Comparison of ENCODE assay signal across 8 cellular contexts in genomic region chr1:101410048-101410878, GRCh38.
A peak's percentile ranks its signal among the peaks of the same experiment; 100 is the strongest.
DNase-seq lines count a peak whose midpoint lies in the region; ATAC-seq and TF ChIP-seq lines count a peak whose summit lies in the region.

No MANE protein-coding gene starts in this region.

- H3K36me3 ChIP-seq in CD8-positive, alpha-beta T cell (ENCODE audit: insufficient read depth, low read length), result no peaks in the 10 kb centered on the region

- H3K9me3 Mint-ChIP-seq in CD8-positive, alpha-beta T cell, result peaks cover 5% of the 10 kb centered on the region

- H3K4me3 ChIP-seq in CD8-positive, alpha-beta T cell (ENCODE audit: low read depth, low read length), result no peak overlapping the region

- H3K9me3 ChIP-seq in CD8-positive, alpha-beta T cell (ENCODE audit: low read length), result no peaks in the 10 kb centered on the region

- ATAC-seq in GM18511 (IDR thresholded peaks at IDR 0.05; ENCODE audit: unreplicated experiment) (peak; percentile 55), GM21381 (IDR thresholded peaks at IDR 0.05; ENCODE audit: unreplicated experiment) (peak; percentile 42), HG03159 (IDR thresholded peaks at IDR 0.05; ENCODE audit: unreplicated experiment) (peak; percentile 44)
- ATAC-seq in CD8-positive, alpha-beta T cell, result no peak

- POLR2A ChIA-PET in CD8-positive, alpha-beta T cell (lab: Charles Lee), result interaction anchor here (0.5 kb wide), 1 partner anchor 12 kb away, joined by 3 read pairs; no protein-coding TSS in a partner anchor

- H3K4me3 Mint-ChIP-seq in CD8-positive, alpha-beta T cell, result no peak overlapping the region

- H3K27me3 Mint-ChIP-seq in CD8-positive, alpha-beta T cell (ENCODE audit: low read depth), result no peaks in the 10 kb centered on the region

- CTCF ChIA-PET in CD8-positive, alpha-beta T cell (lab: Charles Lee), result no interaction called here

- H3K36me3 Mint-ChIP-seq in CD8-positive, alpha-beta T cell, result no peaks in the 10 kb centered on the region

- intact Hi-C loops in CD8-positive, alpha-beta T cell (cut with DNase I, micrococcal nuclease), result no loop called here

- TF ChIP-seq CTCF in CD8-positive, alpha-beta T cell (IDR thresholded peaks at IDR 0.05), result no peak

- H3K27me3 ChIP-seq in CD8-positive, alpha-beta T cell (ENCODE audit: insufficient read depth, low read length), result no peaks in the 10 kb centered on the region

- H3K27ac Mint-ChIP-seq in CD8-positive, alpha-beta T cell, result no peak overlapping the region

- peak; percentile 3 to 87 for DNase-seq in lung microvascular endothelial cell (ENCODE audit: low read depth in 2 of 2)
- DNase-seq in H4 (ENCODE audit: low spot score), result no peak
- DNase-seq in activated effector memory CD4-positive, alpha-beta T cell treated with Interleukin-2 at 50 U/mL for 16 hours, result no peak
- DNase-seq in activated CD8-positive, alpha-beta memory T cell treated with anti-CD3 and anti-CD28 coated beads for 24 hours, result no peak
- no peak for DNase-seq in CD8-positive, alpha-beta T cell

- H3K4me1 Mint-ChIP-seq in CD8-positive, alpha-beta T cell (ENCODE audit: low read depth), result no peaks in the 10 kb centered on the region

- H3K4me1 ChIP-seq in CD8-positive, alpha-beta T cell (ENCODE audit: insufficient read depth, low read length), result no peaks in the 10 kb centered on the region

- H3K27ac ChIP-seq in CD8-positive, alpha-beta T cell (ENCODE audit: low read depth, low read length), result no peak overlapping the region

Comparison
In these comparisons a context has a peak if more than half of its experiments do, and no peak if none do; other contexts are left out.
1. DNase-seq: peak in lung microvascular endothelial cell (2 of 2); none in H4 (single experiment), activated effector memory CD4-positive, alpha-beta T cell treated with Interleukin-2 at 50 U/mL for 16 hours (single experiment), activated CD8-positive, alpha-beta memory T cell treated with anti-CD3 and anti-CD28 coated beads for 24 hours (single experiment) and CD8-positive, alpha-beta T cell (0 of 7).